17 cellular contexts compared by ENCODE assay signal in the genomic region with DNA sequence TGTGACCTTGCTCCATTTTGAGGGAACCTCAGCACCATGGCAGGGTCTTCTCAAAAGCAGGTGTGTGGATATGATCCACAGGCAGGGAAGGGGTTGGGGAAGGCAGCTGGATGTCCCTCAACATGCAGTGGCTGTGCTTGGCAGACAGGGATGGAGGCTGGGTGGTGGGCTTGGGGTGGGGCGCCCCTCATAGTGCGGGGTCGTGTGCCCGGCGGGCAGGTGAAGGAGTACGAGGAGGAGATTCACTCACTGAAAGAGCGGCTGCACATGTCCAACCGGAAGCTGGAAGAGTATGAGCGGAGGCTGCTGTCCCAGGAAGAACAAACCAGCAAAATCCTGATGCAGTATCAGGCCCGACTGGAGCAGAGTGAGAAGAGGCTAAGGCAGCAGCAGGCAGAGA. TPM values are rescaled to one million over a fixed set of nuclear protein-coding genes. Genes with fewer than 3 reads are reported as not detected.
DNase-seq lines count a peak whose midpoint lies in the region; ATAC-seq and TF ChIP-seq lines count a peak whose summit lies in the region.
"Had no signal": no experiment of that assay in that cellular context is flagged by ENCODE, and none has a peak within 500 bp of the region (broad histone marks: within the 10 kb centered on the region; RNA-seq: fewer than 3 reads in every experiment).

No MANE protein-coding gene starts in this region.

- intact Hi-C loops in CD4-positive, alpha-beta T cell (cut with DNase I, micrococcal nuclease) = no loop called here
- intact Hi-C loops in colonic mucosa (cut with DNase I) = loop anchor here (10.0 kb wide), 1 partner anchor 118 kb away; no protein-coding TSS in a partner anchor

- H3K27me3 Mint-ChIP-seq in CD4-positive, alpha-beta T cell = no peaks in the 10 kb centered on the region
- no peaks in the 10 kb centered on the region for H3K27me3 Mint-ChIP-seq in CD8-positive, alpha-beta memory T cell
- no peaks in the 10 kb centered on the region for H3K27me3 Mint-ChIP-seq in activated naive CD8-positive, alpha-beta T cell
- H3K27me3 Mint-ChIP-seq in neural crest cell (ENCODE audit: low read depth) (no peaks in the 10 kb centered on the region), immature natural killer cell (ENCODE audit: low read depth in 3 of 3) (peaks cover 0 to 2% (median 0%) of the 10 kb centered on the region in 3 donors)

- no peak for TF ChIP-seq POLR2A in suprapubic skin (IDR thresholded peaks at IDR 0.05)

- no peaks in the 10 kb centered on the region for H3K9me3 Mint-ChIP-seq in CD4-positive, alpha-beta T cell
- H3K9me3 Mint-ChIP-seq in CD8-positive, alpha-beta memory T cell = peaks cover 0 to 1% (median 0%) of the 10 kb centered on the region in 5 donors
- no peaks in the 10 kb centered on the region for H3K9me3 Mint-ChIP-seq in activated naive CD8-positive, alpha-beta T cell (ENCODE audit: low read depth)
- no peaks in the 10 kb centered on the region for H3K9me3 Mint-ChIP-seq in neural crest cell
- no peaks in the 10 kb centered on the region for H3K9me3 Mint-ChIP-seq in immature natural killer cell

- no peak for TF ChIP-seq EP300 in suprapubic skin (IDR thresholded peaks at IDR 0.05)

- 88% methylated on average over 10 of the region's 10 CpGs for WGBS in suprapubic skin

- CTCF ChIA-PET in CD4-positive, alpha-beta T cell (lab: Charles Lee) = no interaction called here
- CTCF ChIA-PET in CD8-positive, alpha-beta memory T cell (lab: Charles Lee) = interaction anchor here (0.8 kb wide), 1 partner anchor 9 kb away, joined by 3 read pairs; no protein-coding TSS in a partner anchor

- H3K36me3 Mint-ChIP-seq in CD4-positive, alpha-beta T cell (ENCODE audit: low read depth) = peaks cover 75% of the 10 kb centered on the region
- H3K36me3 Mint-ChIP-seq in CD8-positive, alpha-beta memory T cell = peaks cover 0 to 72% (median 12%) of the 10 kb centered on the region in 3 donors
- peaks cover 2% of the 10 kb centered on the region for H3K36me3 Mint-ChIP-seq in activated naive CD8-positive, alpha-beta T cell
- peaks cover 11% of the 10 kb centered on the region for H3K36me3 Mint-ChIP-seq in neural crest cell (ENCODE audit: low read depth)
- H3K36me3 Mint-ChIP-seq in immature natural killer cell = peaks cover 6 to 10% (median 9%) of the 10 kb centered on the region in 3 donors

- no peaks in the 10 kb centered on the region for H3K27me3 ChIP-seq in CD4-positive, alpha-beta T cell (ENCODE audit: control insufficient read depth, insufficient read depth, low read length)
- H3K27me3 ChIP-seq in CD8-positive, alpha-beta memory T cell (ENCODE audit: insufficient read depth, low read length, poor library complexity, severe bottlenecking) = no peaks in the 10 kb centered on the region
- H3K27me3 ChIP-seq in colonic mucosa = no peaks in the 10 kb centered on the region
- no peaks in the 10 kb centered on the region for H3K27me3 ChIP-seq in suprapubic skin
- H3K27me3 ChIP-seq: BE2C, SJSA1 had no signal

- H3K9me3 ChIP-seq in CD4-positive, alpha-beta T cell (ENCODE audit: control insufficient read depth, low read length) = no peaks in the 10 kb centered on the region
- H3K9me3 ChIP-seq in CD8-positive, alpha-beta memory T cell (ENCODE audit: low read length) = no peaks in the 10 kb centered on the region
- H3K9me3 ChIP-seq in colonic mucosa = no peaks in the 10 kb centered on the region
- no peaks in the 10 kb centered on the region for H3K9me3 ChIP-seq in suprapubic skin
- H3K9me3 ChIP-seq: BE2C, SJSA1 had no signal

- H3K4me3 Mint-ChIP-seq in CD4-positive, alpha-beta T cell = no peak overlapping the region
- H3K4me3 Mint-ChIP-seq in CD8-positive, alpha-beta memory T cell = peak overlapping the region in 1 of 7 donors; percentile 44
- H3K4me3 Mint-ChIP-seq in activated naive CD8-positive, alpha-beta T cell = no peak overlapping the region
- H3K4me3 Mint-ChIP-seq in neural crest cell (no peak overlapping the region), immature natural killer cell (no peak overlapping the region)

- no peak for DNase-seq in CD4-positive, alpha-beta T cell
- no peak for DNase-seq in CD8-positive, alpha-beta memory T cell
- DNase-seq in neural crest cell (ENCODE audit: low read depth, low spot score) (no peak), colonic mucosa (no peak), immature natural killer cell (no peak), suprapubic skin (ENCODE audit: low spot score in 2 of 2) (no peak)
- DNase-seq: BE2C, COR-L47, NCI-H1436, NCI-H2029 treated with DMSO at 0.1 percent for 48 hours, NCI-H2227 treated with DMSO at 0.1 percent for 48 hours, NCI-H526, PC-3 had no signal

- H3K4me1 Mint-ChIP-seq in CD4-positive, alpha-beta T cell (ENCODE audit: low read depth) = peaks cover 4% of the 10 kb centered on the region
- H3K4me1 Mint-ChIP-seq in CD8-positive, alpha-beta memory T cell = peaks cover 0 to 11% (median 0%) of the 10 kb centered on the region in 3 donors
- no peaks in the 10 kb centered on the region for H3K4me1 Mint-ChIP-seq in activated naive CD8-positive, alpha-beta T cell (ENCODE audit: low read depth)
- H3K4me1 Mint-ChIP-seq in neural crest cell (no peaks in the 10 kb centered on the region), immature natural killer cell (peaks cover 0 to 7% of the 10 kb centered on the region in 2 donors)

- POLR2A ChIA-PET in CD4-positive, alpha-beta T cell (lab: Charles Lee) = no interaction called here
- POLR2A ChIA-PET in CD8-positive, alpha-beta memory T cell (lab: Charles Lee) = interaction anchor here (0.6 kb wide), 1 partner anchor 29 kb away, joined by 4 read pairs; no protein-coding TSS in a partner anchor

- H3K4me3 ChIP-seq in CD8-positive, alpha-beta memory T cell (ENCODE audit: low read length) = no peak overlapping the region
- H3K4me3 ChIP-seq in colonic mucosa (no peak overlapping the region), suprapubic skin (no peak overlapping the region)
- H3K4me3 ChIP-seq: SJSA1 had no signal

- no peak for ATAC-seq in CD4-positive, alpha-beta T cell (ENCODE audit: poor library complexity)
- ATAC-seq in HG03354 (IDR thresholded peaks at IDR 0.05; ENCODE audit: poor library complexity, severe bottlenecking, unreplicated experiment) = no peak
- ATAC-seq: HCT116, PC-3 had no signal

- no peaks in the 10 kb centered on the region for H3K4me1 ChIP-seq in CD8-positive, alpha-beta memory T cell (ENCODE audit: insufficient read depth, low read length)
- H3K4me1 ChIP-seq in colonic mucosa (no peaks in the 10 kb centered on the region), suprapubic skin (no peaks in the 10 kb centered on the region)
- H3K4me1 ChIP-seq: BE2C, SJSA1 had no signal

- peak overlapping the region; percentile 30 for H3K27ac Mint-ChIP-seq in CD4-positive, alpha-beta T cell
- peak overlapping the region in 7 of 8 donors; percentile 4 to 88 (median 43) for H3K27ac Mint-ChIP-seq in CD8-positive, alpha-beta memory T cell
- H3K27ac Mint-ChIP-seq in activated naive CD8-positive, alpha-beta T cell = peak overlapping the region; percentile 54
- H3K27ac Mint-ChIP-seq in neural crest cell (ENCODE audit: unreplicated experiment) = peak overlapping the region; percentile 45
- no peak overlapping the region for H3K27ac Mint-ChIP-seq in immature natural killer cell

- no peak overlapping the region for H3K27ac ChIP-seq in CD4-positive, alpha-beta T cell (ENCODE audit: low read depth, low read length)
- no peak overlapping the region for H3K27ac ChIP-seq in CD8-positive, alpha-beta memory T cell (ENCODE audit: low read depth, low read length)
- no peak overlapping the region for H3K27ac ChIP-seq in colonic mucosa
- no peak overlapping the region for H3K27ac ChIP-seq in suprapubic skin
- H3K27ac ChIP-seq: SJSA1 had no signal

- H3K9ac ChIP-seq in colonic mucosa (ENCODE audit: low read depth in 2 of 2, low read length in 2 of 2) = no peak overlapping the region

- TF ChIP-seq CTCF in CD4-positive, alpha-beta T cell (IDR thresholded peaks at IDR 0.05) = no peak
- TF ChIP-seq CTCF in neural crest cell (conservative IDR thresholded peaks at IDR 0.05) = no peak
- no peak for TF ChIP-seq CTCF in colonic mucosa (IDR thresholded peaks at IDR 0.05)
- TF ChIP-seq CTCF in suprapubic skin (IDR thresholded peaks at IDR 0.05) = no peak

- peaks cover 6% of the 10 kb centered on the region for H3K36me3 ChIP-seq in CD8-positive, alpha-beta memory T cell (ENCODE audit: insufficient read depth, low read length)
- H3K36me3 ChIP-seq in colonic mucosa (no peaks in the 10 kb centered on the region), suprapubic skin (peaks cover 63% of the 10 kb centered on the region)

RNA-seq across cellular contexts. Expression of a gene that starts 8.0 kb away (rescaled TPM):
- 1 to 10 TPM; 5.5 to 5.7 TPM for total RNA-seq in CD4-positive, alpha-beta T cell
- 10 to 100 TPM; 16.4 to 16.5 TPM for total RNA-seq in CD8-positive, alpha-beta memory T cell
- polyA plus RNA-seq in CD8-positive, alpha-beta memory T cell = 9.1 TPM
- total RNA-seq in neural crest cell = 18.4 and 21.1 TPM in 2 replicates
- total RNA-seq in colonic mucosa = 1 to 10 TPM; 4.8 to 8.1 TPM
- polyA plus RNA-seq in immature natural killer cell = 1 to 10 TPM; 1.2 to 7.0 (median 3.0) TPM
- total RNA-seq in suprapubic skin = 1 to 10 TPM; 5.9 to 9.9 (median 7.4) TPM

RNA-seq across cellular contexts. Expression of a gene that starts 26.5 kb away (rescaled TPM):
- 10 to 100 TPM; 62.4 to 63.8 TPM for total RNA-seq in CD4-positive, alpha-beta T cell
- 10 to 100 TPM; 22.6 to 24.9 TPM for total RNA-seq in CD8-positive, alpha-beta memory T cell
- polyA plus RNA-seq in CD8-positive, alpha-beta memory T cell = 1.0 TPM
- total RNA-seq in neural crest cell (72.4 and 73.5 TPM in 2 replicates), colonic mucosa (10 to 100 TPM in 1 of 2 donors, 1 to 10 TPM in 1; 5.3 to 10.4 TPM), suprapubic skin (10 to 100 TPM; 13.5 to 30.4 (median 14.0) TPM)
- polyA plus RNA-seq in immature natural killer cell = under 1 TPM; 0.02 to 0.32 (median 0.20) TPM

RNA-seq across cellular contexts. Expression of a gene that starts 28.4 kb away (rescaled TPM):
- total RNA-seq in CD4-positive, alpha-beta T cell = 100 to 1,000 TPM; 176 to 185 TPM
- 100 to 1,000 TPM; 149 to 164 TPM for total RNA-seq in CD8-positive, alpha-beta memory T cell
- polyA plus RNA-seq in CD8-positive, alpha-beta memory T cell = 451 TPM
- 319 and 326 TPM in 2 replicates for total RNA-seq in neural crest cell
- 100 to 1,000 TPM; 145 to 172 TPM for total RNA-seq in colonic mucosa
- polyA plus RNA-seq in immature natural killer cell = 100 to 1,000 TPM; 367 to 404 (median 404) TPM
- total RNA-seq in suprapubic skin = 100 to 1,000 TPM; 119 to 185 (median 159) TPM

RNA-seq across cellular contexts. Expression of a gene that starts 35.5 kb away (rescaled TPM):
- 100 to 1,000 TPM; 545 to 557 TPM for total RNA-seq in CD4-positive, alpha-beta T cell
- total RNA-seq in CD8-positive, alpha-beta memory T cell = 10 to 100 TPM; 38.5 to 43.3 TPM
- 76.5 TPM for polyA plus RNA-seq in CD8-positive, alpha-beta memory T cell
- total RNA-seq in neural crest cell (63.5 and 70.5 TPM in 2 replicates), colonic mucosa (10 to 100 TPM; 21.9 to 39.5 TPM), suprapubic skin (100 to 1,000 TPM in 1 of 4 donors, 10 to 100 TPM in 3; 35.9 to 102 (median 48.6) TPM)
- polyA plus RNA-seq in immature natural killer cell = 10 to 100 TPM; 22.7 to 36.5 (median 29.8) TPM

RNA-seq across cellular contexts. Expression of a gene that starts 54.7 kb away (rescaled TPM):
- total RNA-seq in CD4-positive, alpha-beta T cell = 1 to 10 TPM; 1.2 to 1.6 TPM
- total RNA-seq in CD8-positive, alpha-beta memory T cell = 10 to 100 TPM; 51.6 to 52.7 TPM
- polyA plus RNA-seq in CD8-positive, alpha-beta memory T cell = 0.39 TPM
- total RNA-seq in neural crest cell (123 and 124 TPM in 2 replicates), colonic mucosa (10 to 100 TPM; 15.8 to 74.6 TPM), suprapubic skin (10 to 100 TPM in 2 of 4 donors, 1 to 10 TPM in 2; 3.2 to 19.5 (median 9.8) TPM)
- polyA plus RNA-seq in immature natural killer cell = 1 to 10 TPM in 2 of 3 donors, not detected in 1; 2.2 to 3.7 TPM

Comparison
In these comparisons a context has a peak if more than half of its experiments do, and no peak if none do; other contexts are left out.
1. H3K27ac Mint-ChIP-seq: peak in CD4-positive, alpha-beta T cell (single experiment), CD8-positive, alpha-beta memory T cell (7 of 8), activated naive CD8-positive, alpha-beta T cell (single experiment) and neural crest cell (single experiment); none in immature natural killer cell (0 of 6).